ENCODE assay signal across 6 cellular contexts in the genomic region with DNA sequence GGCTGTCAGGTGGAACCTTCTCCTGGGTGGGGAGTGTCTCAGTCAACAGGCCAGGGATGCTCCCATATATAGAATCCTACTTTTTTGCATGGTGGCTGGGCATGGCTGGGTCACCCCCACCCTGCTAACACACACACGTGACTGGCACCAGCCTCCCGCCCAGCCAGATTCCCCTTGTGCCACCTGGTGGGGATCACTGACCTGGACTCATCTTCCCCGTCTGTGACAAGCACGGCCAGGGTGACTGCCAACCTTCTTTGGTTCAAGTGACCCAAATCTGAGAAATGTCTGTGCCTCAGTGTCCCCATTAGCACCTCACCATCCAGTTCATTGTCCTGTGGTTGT. TPM values are rescaled to one million over a fixed set of nuclear protein-coding genes. Genes with fewer than 3 reads are reported as not detected.
DNase-seq lines count a peak whose midpoint lies in the region; ATAC-seq and TF ChIP-seq lines count a peak whose summit lies in the region.

No MANE protein-coding gene starts in this region.

- H3K27me3 Mint-ChIP-seq in progenitor cell of endocrine pancreas = peaks cover 9% of the 10 kb centered on the region

- H3K9ac ChIP-seq in colonic mucosa (ENCODE audit: low read depth in 2 of 2, low read length in 2 of 2) = peak overlapping the region; percentile 73 to 84

- peak overlapping the region; percentile 75 for H3K4me3 Mint-ChIP-seq in progenitor cell of endocrine pancreas (ENCODE audit: low read depth)

- H3K36me3 Mint-ChIP-seq in progenitor cell of endocrine pancreas (ENCODE audit: insufficient read depth) = peaks cover 1% of the 10 kb centered on the region

- H3K4me3 ChIP-seq in colonic mucosa = peak overlapping the region; percentile 65

- ATAC-seq in HG03135 (IDR thresholded peaks at IDR 0.05; ENCODE audit: unreplicated experiment) = no peak

- H3K4me1 Mint-ChIP-seq in progenitor cell of endocrine pancreas (ENCODE audit: low read depth) = peaks cover 12% of the 10 kb centered on the region

- DNase-seq in activated CD8-positive, alpha-beta memory T cell treated with anti-CD3 and anti-CD28 coated beads, Interleukin-2, amount 50 U/mL, for 48 hours = peak; percentile 59
- DNase-seq in activated CD8-positive, alpha-beta memory T cell treated with anti-CD3 and anti-CD28 coated beads, Interleukin-2, amount 50 U/mL, for 4 hours = no peak
- DNase-seq in colonic mucosa (peak; percentile 56), progenitor cell of endocrine pancreas (ENCODE audit: low spot score, unreplicated experiment) (no peak), NCI-H2171 (lab: John Stamatoyannopoulos, UW) (no peak)

- H3K9me3 ChIP-seq in colonic mucosa = no peaks in the 10 kb centered on the region

- intact Hi-C loops in colonic mucosa (cut with DNase I) = loop anchor here (10.0 kb wide), 1 partner anchor 51 kb away; no protein-coding TSS in a partner anchor

- no peaks in the 10 kb centered on the region for H3K36me3 ChIP-seq in colonic mucosa

- TF ChIP-seq CTCF in colonic mucosa (IDR thresholded peaks at IDR 0.05) (no peak), progenitor cell of endocrine pancreas (IDR thresholded peaks at IDR 0.05; ENCODE audit: unreplicated experiment) (no peak)

- no peaks in the 10 kb centered on the region for H3K9me3 Mint-ChIP-seq in progenitor cell of endocrine pancreas (ENCODE audit: low read depth)

- no peak overlapping the region for H3K27ac Mint-ChIP-seq in progenitor cell of endocrine pancreas

- H3K27me3 ChIP-seq in colonic mucosa = no peaks in the 10 kb centered on the region

- H3K4me1 ChIP-seq in colonic mucosa = peaks cover 8% of the 10 kb centered on the region

- H3K27ac ChIP-seq in colonic mucosa = peak overlapping the region; percentile 51

RNA-seq across cellular contexts. Expression of a gene that starts 1.0 kb away (rescaled TPM):
- 10 to 100 TPM; 35.9 to 37.5 TPM for total RNA-seq in colonic mucosa
- total RNA-seq in progenitor cell of endocrine pancreas = 106 TPM in 2 replicates

RNA-seq across cellular contexts. Expression of a gene that starts 15.0 kb away (rescaled TPM):
- total RNA-seq in colonic mucosa = 100 to 1,000 TPM in 1 of 2 donors, 10 to 100 TPM in 1; 55.2 to 160 TPM
- 66.9 and 74.2 TPM in 2 replicates for total RNA-seq in progenitor cell of endocrine pancreas

RNA-seq across cellular contexts. Expression of a gene that starts 41.0 kb away (rescaled TPM):
- total RNA-seq in colonic mucosa = under 1 TPM; 0.35 to 0.72 TPM
- total RNA-seq in progenitor cell of endocrine pancreas = 0.34 and 0.84 TPM in 2 replicates

RNA-seq across cellular contexts. Expression of a gene that starts 52.9 kb away (rescaled TPM):
- total RNA-seq in colonic mucosa (100 to 1,000 TPM; 133 to 175 TPM), progenitor cell of endocrine pancreas (0.96 and 1.0 TPM in 2 replicates)

Comparison
In these comparisons a context has a peak if more than half of its experiments do, and no peak if none do; other contexts are left out.
1. DNase-seq: peak in activated CD8-positive, alpha-beta memory T cell treated with anti-CD3 and anti-CD28 coated beads, Interleukin-2, amount 50 U/mL, for 48 hours (single experiment) and colonic mucosa (single experiment); none in activated CD8-positive, alpha-beta memory T cell treated with anti-CD3 and anti-CD28 coated beads, Interleukin-2, amount 50 U/mL, for 4 hours (single experiment), progenitor cell of endocrine pancreas (single experiment) and NCI-H2171 (single experiment).